20 cellular contexts compared by ENCODE assay signal in genomic region chr5:178325311-178326053, GRCh38.
A peak's percentile ranks its signal among the peaks of the same experiment; 100 is the strongest.
DNase-seq lines count a peak whose midpoint lies in the region; ATAC-seq and TF ChIP-seq lines count a peak whose summit lies in the region.
"Had no signal": no experiment of that assay in that cellular context is flagged by ENCODE, and none has a peak within 500 bp of the region (broad histone marks: within the 10 kb centered on the region; RNA-seq: fewer than 3 reads in every experiment).

No MANE protein-coding gene starts in this region.

- H3K9me3 Mint-ChIP-seq in chondrocyte (ENCODE audit: low read depth) (no peaks in the 10 kb centered on the region), mesothelial cell of epicardium (no peaks in the 10 kb centered on the region)
- H3K9me3 Mint-ChIP-seq: activated naive CD4-positive, alpha-beta T cell treated with anti-CD3 and anti-CD28 coated beads, Interleukin-2, amount 10 ng/mL, durations not matched to agents 7 days and 5 days; activated T-cell treated with anti-CD3 and anti-CD28 coated beads, Interleukin-2, amount 50 U/mL, for 72 hours; type B pancreatic cell had no signal

- no peak for ATAC-seq in Right ventricle myocardium inferior
- ATAC-seq: A549; activated T-cell treated with anti-CD3 and anti-CD28 coated beads, Interleukin-2, amount 50 U/mL, for 72 hours; left colon had no signal

- no peak overlapping the region for H3K4me3 Mint-ChIP-seq in chondrocyte (ENCODE audit: unreplicated experiment)
- H3K4me3 Mint-ChIP-seq in mesothelial cell of epicardium = no peak overlapping the region
- H3K4me3 Mint-ChIP-seq: activated naive CD4-positive, alpha-beta T cell treated with anti-CD3 and anti-CD28 coated beads, Interleukin-2, amount 10 ng/mL, durations not matched to agents 7 days and 5 days; activated T-cell treated with anti-CD3 and anti-CD28 coated beads, Interleukin-2, amount 50 U/mL, for 72 hours had no signal

- H3K4me3 ChIP-seq in right atrium auricular region (no peak overlapping the region), stomach (no peak overlapping the region)
- H3K4me3 ChIP-seq: A549 had no signal

- TF ChIP-seq POLR2A in stomach (IDR thresholded peaks at IDR 0.05) = no peak

- no peak overlapping the region for H3K27ac ChIP-seq in right atrium auricular region
- peak overlapping the region; percentile 45 to 84 (median 54) for H3K27ac ChIP-seq in stomach
- H3K27ac ChIP-seq: A549 had no signal

- TF ChIP-seq CTCF in right atrium auricular region (IDR thresholded peaks at IDR 0.05) = no peak
- no peak for TF ChIP-seq CTCF in chondrocyte (IDR thresholded peaks at IDR 0.05)
- no peak for TF ChIP-seq CTCF in mesothelial cell of epicardium (IDR thresholded peaks at IDR 0.05; ENCODE audit: unreplicated experiment)
- TF ChIP-seq CTCF in stomach (IDR thresholded peaks at IDR 0.05) = no peak

- H3K36me3 Mint-ChIP-seq in chondrocyte (ENCODE audit: low read depth) (peaks cover 2% of the 10 kb centered on the region), mesothelial cell of epicardium (no peaks in the 10 kb centered on the region)
- H3K36me3 Mint-ChIP-seq: activated naive CD4-positive, alpha-beta T cell treated with anti-CD3 and anti-CD28 coated beads, Interleukin-2, amount 10 ng/mL, durations not matched to agents 7 days and 5 days; type B pancreatic cell had no signal

- TF ChIP-seq EP300 in stomach (IDR thresholded peaks at IDR 0.05) = no peak

- H3K4me1 ChIP-seq in right atrium auricular region (peaks cover 0 to 5% of the 10 kb centered on the region in 2 donors), stomach (peaks cover 1 to 10% (median 6%) of the 10 kb centered on the region in 4 donors)
- H3K4me1 ChIP-seq: A549, BE2C, Caco-2 had no signal

- H3K27ac Mint-ChIP-seq in chondrocyte (ENCODE audit: unreplicated experiment) = no peak overlapping the region
- peak overlapping the region; percentile 64 for H3K27ac Mint-ChIP-seq in mesothelial cell of epicardium
- H3K27ac Mint-ChIP-seq: activated naive CD4-positive, alpha-beta T cell treated with anti-CD3 and anti-CD28 coated beads, Interleukin-2, amount 10 ng/mL, durations not matched to agents 7 days and 5 days; activated T-cell treated with anti-CD3 and anti-CD28 coated beads, Interleukin-2, amount 50 U/mL, for 72 hours; type B pancreatic cell had no signal

- 82 to 92% (median 88%) methylated on average over 14 to 16 of the region's 16 CpGs for WGBS in stomach, 5 donors

- intact Hi-C loops in Right ventricle myocardium inferior (cut with DNase I) (no loop called here), stomach (cut with DNase I; ENCODE audit: low total_unique reads) (no loop called here)

- H3K9me3 ChIP-seq in right atrium auricular region = no peaks in the 10 kb centered on the region
- no peaks in the 10 kb centered on the region for H3K9me3 ChIP-seq in stomach
- H3K9me3 ChIP-seq: A549, BE2C, Caco-2 had no signal

- H3K36me3 ChIP-seq in right atrium auricular region = no peaks in the 10 kb centered on the region
- H3K36me3 ChIP-seq in stomach = no peaks in the 10 kb centered on the region
- H3K36me3 ChIP-seq: BE2C had no signal

- peak; percentile 58 for DNase-seq in Right ventricle myocardium inferior (ENCODE audit: missing footprints)
- DNase-seq in right atrium auricular region (ENCODE audit: low spot score) = no peak
- peak; percentile 59 for DNase-seq in chondrocyte (ENCODE audit: low spot score)
- DNase-seq in mesothelial cell of epicardium (ENCODE audit: low spot score in 2 of 2, unreplicated experiment in 2 of 2) = no peak
- no peak for DNase-seq in stomach
- no peak for DNase-seq in NCI-H510A (lab: John Stamatoyannopoulos, UW)
- DNase-seq in activated CD8-positive, alpha-beta memory T cell treated with anti-CD3 and anti-CD28 coated beads, Interleukin-2, amount 50 U/mL, for 48 hours = no peak
- DNase-seq in pons (ENCODE audit: low spot score) = no peak
- DNase-seq: activated naive CD4-positive, alpha-beta T cell treated with anti-CD3 and anti-CD28 coated beads, Interleukin-2, amount 10 ng/mL, durations not matched to agents 7 days and 5 days; activated T-cell treated with anti-CD3 and anti-CD28 coated beads, Interleukin-2, amount 50 U/mL, for 72 hours; BE2C; Caco-2; effector CD4-positive, alpha-beta T cell; KBM-7; left colon; MM.1S; NCI-H146; NCI-H774 had no signal

- no peaks in the 10 kb centered on the region for H3K4me1 Mint-ChIP-seq in chondrocyte (ENCODE audit: low read depth)
- peaks cover 21% of the 10 kb centered on the region for H3K4me1 Mint-ChIP-seq in mesothelial cell of epicardium
- H3K4me1 Mint-ChIP-seq: activated naive CD4-positive, alpha-beta T cell treated with anti-CD3 and anti-CD28 coated beads, Interleukin-2, amount 10 ng/mL, durations not matched to agents 7 days and 5 days had no signal

- peaks cover 13% of the 10 kb centered on the region for H3K27me3 Mint-ChIP-seq in chondrocyte (ENCODE audit: low read depth)
- peaks cover 9% of the 10 kb centered on the region for H3K27me3 Mint-ChIP-seq in mesothelial cell of epicardium (ENCODE audit: low read depth)
- H3K27me3 Mint-ChIP-seq: activated naive CD4-positive, alpha-beta T cell treated with anti-CD3 and anti-CD28 coated beads, Interleukin-2, amount 10 ng/mL, durations not matched to agents 7 days and 5 days had no signal

- H3K27me3 ChIP-seq in right atrium auricular region (no peaks in the 10 kb centered on the region), stomach (no peaks in the 10 kb centered on the region)
- H3K27me3 ChIP-seq: BE2C had no signal

Comparison
In these comparisons a context has a peak if more than half of its experiments do, and no peak if none do; other contexts are left out.
1. DNase-seq: peak in Right ventricle myocardium inferior (single experiment) and chondrocyte (single experiment); none in right atrium auricular region (single experiment), mesothelial cell of epicardium (0 of 2), stomach (single experiment), NCI-H510A (single experiment), activated CD8-positive, alpha-beta memory T cell treated with anti-CD3 and anti-CD28 coated beads, Interleukin-2, amount 50 U/mL, for 48 hours (single experiment) and pons (single experiment).
2. H3K27ac ChIP-seq: peak in stomach (5 of 5); none in right atrium auricular region (0 of 2).